ENCODE assay signal across 31 cellular contexts in genomic region chr9:12811935-12812334, GRCh38. TPM values are rescaled to one million over a fixed set of nuclear protein-coding genes. Genes with fewer than 3 reads are reported as not detected.
DNase-seq lines count a peak whose midpoint lies in the region; ATAC-seq and TF ChIP-seq lines count a peak whose summit lies in the region.
"Had no signal": no experiment of that assay in that cellular context is flagged by ENCODE, and none has a peak within 500 bp of the region (broad histone marks: within the 10 kb centered on the region; RNA-seq: fewer than 3 reads in every experiment).

No MANE protein-coding gene starts in this region.

- peak overlapping the region; percentile 76 for H3K4me2 ChIP-seq in mammary epithelial cell (ENCODE audit: insufficient read depth, low read depth, low read length)
- no peak overlapping the region for H3K4me2 ChIP-seq in smooth muscle cell

- intact Hi-C loops in Calu3 (cut with micrococcal nuclease; ENCODE audit: unreplicated experiment) = no loop called here
- intact Hi-C loops in mammary epithelial cell (cut with micrococcal nuclease) = loop anchor here (2.0 to 5.0 kb wide), 2 partner anchors 70 to 73 kb away; no protein-coding TSS in a partner anchor
- intact Hi-C loops in right lobe of liver (cut with DNase I) = no loop called here
- intact Hi-C loops in natural killer cell (cut with micrococcal nuclease) = no loop called here

- no peak for TF ChIP-seq POLR2A in right lobe of liver (IDR thresholded peaks at IDR 0.05)

- TF ChIP-seq CTCF in Calu3 (IDR thresholded peaks at IDR 0.05; ENCODE audit: unreplicated experiment) (no peak), mammary epithelial cell (conservative IDR thresholded peaks at IDR 0.05 in 1 of 2, IDR thresholded peaks at IDR 0.05 in 1 of 2; ENCODE audit: extremely low read depth in 1 of 2, insufficient read depth in 1 of 2, low read depth in 1 of 2, low read length in 2 of 2) (no peak), right lobe of liver (IDR thresholded peaks at IDR 0.05) (no peak), smooth muscle cell (IDR thresholded peaks at IDR 0.05; ENCODE audit: borderline replicate concordance, insufficient read depth, poor library complexity, severe bottlenecking) (no peak), natural killer cell (IDR thresholded peaks at IDR 0.05) (no peak)

- H3F3A ChIP-seq in smooth muscle cell (ENCODE audit: low read depth) = peaks cover 21% of the 10 kb centered on the region

- H3K4me1 Mint-ChIP-seq in Calu3 (ENCODE audit: low read depth, unreplicated experiment) = peaks cover 55% of the 10 kb centered on the region
- H3K4me1 Mint-ChIP-seq in natural killer cell = no peaks in the 10 kb centered on the region
- H3K4me1 Mint-ChIP-seq: activated CD4-positive, alpha-beta memory T cell treated with anti-CD3 and anti-CD28 coated beads, Interleukin-2, amount 10 ng/mL, durations not matched to agents 7 days and 5 days; activated naive CD4-positive, alpha-beta T cell treated with anti-CD3 and anti-CD28 coated beads, Interleukin-2, amount 10 ng/mL, durations not matched to agents 7 days and 5 days; CD4-positive, CD25-positive, alpha-beta regulatory T cell had no signal

- H3K27me3 ChIP-seq in mammary epithelial cell (ENCODE audit: insufficient read depth, low read length) (no peaks in the 10 kb centered on the region), right lobe of liver (no peaks in the 10 kb centered on the region), smooth muscle cell (ENCODE audit: low read depth) (no peaks in the 10 kb centered on the region)
- H3K27me3 ChIP-seq: adrenal gland, brain microvascular endothelial cell, neutrophil, tibial nerve had no signal

- no peak overlapping the region for H3K9ac ChIP-seq in mammary epithelial cell (ENCODE audit: insufficient read depth, low read length)
- no peak overlapping the region for H3K9ac ChIP-seq in smooth muscle cell (ENCODE audit: low read depth)

- H3K36me3 ChIP-seq in mammary epithelial cell (ENCODE audit: insufficient read depth, low read length) = no peaks in the 10 kb centered on the region
- H3K36me3 ChIP-seq in right lobe of liver = no peaks in the 10 kb centered on the region
- H3K36me3 ChIP-seq in smooth muscle cell (ENCODE audit: low read depth) = no peaks in the 10 kb centered on the region
- H3K36me3 ChIP-seq: adrenal gland, brain microvascular endothelial cell, neutrophil, tibial nerve had no signal

- H2AFZ ChIP-seq in mammary epithelial cell (ENCODE audit: low read depth, low read length) (no peak overlapping the region), smooth muscle cell (ENCODE audit: low read depth) (no peak overlapping the region)

- H3K4me3 ChIP-seq in mammary epithelial cell (replicated peaks in 1 of 3; ENCODE audit: insufficient read depth in 1 of 3, low read depth in 2 of 3, low read length in 3 of 3) (no peak overlapping the region), right lobe of liver (no peak overlapping the region), smooth muscle cell (no peak overlapping the region)
- H3K4me3 ChIP-seq: adrenal gland, tibial nerve had no signal

- peak overlapping the region; percentile 15 for H3K4me3 Mint-ChIP-seq in Calu3 (ENCODE audit: low read depth, unreplicated experiment)
- no peak overlapping the region for H3K4me3 Mint-ChIP-seq in natural killer cell
- H3K4me3 Mint-ChIP-seq: activated CD4-positive, alpha-beta memory T cell treated with anti-CD3 and anti-CD28 coated beads, Interleukin-2, amount 10 ng/mL, durations not matched to agents 7 days and 5 days; activated naive CD4-positive, alpha-beta T cell treated with anti-CD3 and anti-CD28 coated beads, Interleukin-2, amount 10 ng/mL, durations not matched to agents 7 days and 5 days; activated T-helper 1 cell treated with anti-CD3 and anti-CD28 coated beads, Interleukin-12 subunit alpha, Interleukin-12 subunit beta, Interleukin-2, Interleukin-4 antibody, amounts not matched to agents 30 ng/mL and 10 ng/mL and 1 ng/mL, durations not matched to agents 14 hours and 24 hours and 36 hours; CD4-positive, CD25-positive, alpha-beta regulatory T cell; H9; T-helper 2 cell treated with Interferon-gamma antibody and Interleukin-4, amounts not matched to agents 5 μg/mL and 100 μg/mL, for 36 hours had no signal

- dilution Hi-C loops in mammary epithelial cell (cut with HindIII; ENCODE audit: low sequenced_read_pairs) = loop anchor here (5.0 kb wide), 1 partner anchor 40 kb away; no protein-coding TSS in a partner anchor

- DNase-seq in Calu3 = no peak
- DNase-seq in mammary epithelial cell = no peak
- no peak for DNase-seq in right lobe of liver
- DNase-seq in smooth muscle cell (lab: John Stamatoyannopoulos, UW; ENCODE audit: unreplicated experiment) = no peak
- no peak for DNase-seq in DMS114 treated with DMSO at 0.1 percent for 48 hours (lab: John Stamatoyannopoulos, UW; ENCODE audit: unreplicated experiment)
- DNase-seq in HPDE6-E6E7 (ENCODE audit: extremely low spot score) = no peak
- no peak for DNase-seq in natural killer cell
- DNase-seq: activated CD4-positive, alpha-beta memory T cell treated with anti-CD3 and anti-CD28 coated beads, Interleukin-2, amount 10 ng/mL, durations not matched to agents 7 days and 5 days; activated CD4-positive, CD25-positive, alpha-beta regulatory T cell treated with anti-CD3 and anti-CD28 coated beads, Interleukin-2, amount 50 U/mL, for 72 hours; activated CD8-positive, alpha-beta memory T cell treated with anti-CD3 and anti-CD28 coated beads, Interleukin-2, amount 50 U/mL, for 4 hours; activated naive CD4-positive, alpha-beta T cell treated with anti-CD3 and anti-CD28 coated beads, Interleukin-2, amount 10 ng/mL, durations not matched to agents 7 days and 5 days; adrenal gland; AML-193; brain microvascular endothelial cell; CD4-positive, CD25-positive, alpha-beta regulatory T cell; glutamatergic neuron; H9; mesendoderm; NCI-H1417; NCI-H446 treated with DMSO at 0.1 percent for 48 hours; NCI-H82; stimulated activated CD4-positive, alpha-beta T cell treated with anti-CD3 and anti-CD28 coated beads, Interleukin-4, amount 100 ng/mL, for 24 hours had no signal

- CTCF ChIA-PET in Calu3 (lab: Charles Lee) (interaction anchor here (0.6 to 1.8 kb wide), 3 partner anchors 15 to 73 kb away, joined by 5 to 7 read pairs (median 5); no protein-coding TSS in a partner anchor), mammary epithelial cell (lab: Charles Lee; ENCODE audit: low non-redundant PET) (no interaction called here)

- peaks cover 57% of the 10 kb centered on the region for H3K79me2 ChIP-seq in mammary epithelial cell (ENCODE audit: insufficient read depth, low read length)
- peaks cover 62% of the 10 kb centered on the region for H3K79me2 ChIP-seq in smooth muscle cell (ENCODE audit: low read depth)

- no peaks in the 10 kb centered on the region for H3K27me3 Mint-ChIP-seq in Calu3 (ENCODE audit: unreplicated experiment)
- no peaks in the 10 kb centered on the region for H3K27me3 Mint-ChIP-seq in natural killer cell (ENCODE audit: low read depth in 2 of 2)
- H3K27me3 Mint-ChIP-seq: activated CD4-positive, alpha-beta memory T cell treated with anti-CD3 and anti-CD28 coated beads, Interleukin-2, amount 10 ng/mL, durations not matched to agents 7 days and 5 days; activated naive CD4-positive, alpha-beta T cell treated with anti-CD3 and anti-CD28 coated beads, Interleukin-2, amount 10 ng/mL, durations not matched to agents 7 days and 5 days; CD4-positive, CD25-positive, alpha-beta regulatory T cell; progenitor cell of endocrine pancreas had no signal

- H3K9me3 Mint-ChIP-seq in Calu3 (ENCODE audit: low read depth, unreplicated experiment) = no peaks in the 10 kb centered on the region
- peaks cover 13 to 15% of the 10 kb centered on the region in 2 donors for H3K9me3 Mint-ChIP-seq in natural killer cell
- H3K9me3 Mint-ChIP-seq: activated T-helper 1 cell treated with anti-CD3 and anti-CD28 coated beads, Interleukin-12 subunit alpha, Interleukin-12 subunit beta, Interleukin-2, Interleukin-4 antibody, amounts not matched to agents 30 ng/mL and 10 ng/mL and 1 ng/mL, durations not matched to agents 14 hours and 24 hours and 36 hours; H9 had no signal

- in situ Hi-C loops in mammary epithelial cell (cut with MboI; ENCODE audit: low sequenced_read_pairs in 2 of 2) = loop anchor here (5.0 to 10.0 kb wide), 2 partner anchors 35 to 53 kb away; partner anchors contain the start of gene LURAP1L (in 1 of the 2)

- H3K36me3 Mint-ChIP-seq in Calu3 (ENCODE audit: insufficient read depth, unreplicated experiment) = peaks cover 46% of the 10 kb centered on the region
- H3K36me3 Mint-ChIP-seq in natural killer cell = peaks cover 6% of the 10 kb centered on the region
- H3K36me3 Mint-ChIP-seq: activated naive CD4-positive, alpha-beta T cell treated with anti-CD3 and anti-CD28 coated beads, Interleukin-2, amount 10 ng/mL, durations not matched to agents 7 days and 5 days; CD4-positive, CD25-positive, alpha-beta regulatory T cell had no signal

- 100% methylated on average over 3 of the region's 3 CpGs for WGBS in mammary epithelial cell (ENCODE audit: low coverage, missing lambda C conversion rate)
- WGBS in right lobe of liver (ENCODE audit: insufficient coverage, low coverage, low lambda C conversion rate, missing lambda C conversion rate) = 81% methylated on average over 2 of the region's 3 CpGs
- 96% methylated on average over 3 of the region's 3 CpGs for WGBS in smooth muscle cell (ENCODE audit: low lambda C conversion rate)

- no TSS peak for BruUV-seq in Calu3 (replicated peaks; lab: Mats Ljungman, UMichigan)
- no TSS peak for BruUV-seq in mammary epithelial cell (replicated peaks; lab: Mats Ljungman, UMichigan)

- peaks cover 9% of the 10 kb centered on the region for H3K9me3 ChIP-seq in mammary epithelial cell (replicated peaks; ENCODE audit: insufficient read depth, low read length)
- H3K9me3 ChIP-seq in right lobe of liver = no peaks in the 10 kb centered on the region
- no peaks in the 10 kb centered on the region for H3K9me3 ChIP-seq in smooth muscle cell (replicated peaks; ENCODE audit: low read depth)
- H3K9me3 ChIP-seq: adrenal gland, neutrophil, tibial nerve had no signal

- H3K27ac Mint-ChIP-seq in Calu3 (ENCODE audit: unreplicated experiment) (peak overlapping the region; percentile 100), natural killer cell (no peak overlapping the region)
- H3K27ac Mint-ChIP-seq: activated CD4-positive, alpha-beta memory T cell treated with anti-CD3 and anti-CD28 coated beads, Interleukin-2, amount 10 ng/mL, durations not matched to agents 7 days and 5 days; activated naive CD4-positive, alpha-beta T cell treated with anti-CD3 and anti-CD28 coated beads, Interleukin-2, amount 10 ng/mL, durations not matched to agents 7 days and 5 days; activated T-helper 1 cell treated with anti-CD3 and anti-CD28 coated beads, Interleukin-12 subunit alpha, Interleukin-12 subunit beta, Interleukin-2, Interleukin-4 antibody, amounts not matched to agents 30 ng/mL and 10 ng/mL and 1 ng/mL, durations not matched to agents 14 hours and 24 hours and 36 hours; CD4-positive, CD25-positive, alpha-beta regulatory T cell; H9; T-helper 2 cell treated with Interferon-gamma antibody and Interleukin-4, amounts not matched to agents 5 μg/mL and 100 μg/mL, for 36 hours had no signal

- ATAC-seq in right lobe of liver (no peak), GM18867 (IDR thresholded peaks at IDR 0.05; ENCODE audit: unreplicated experiment) (no peak), natural killer cell (no peak)
- ATAC-seq: left lobe of liver, sciatic nerve had no signal

- peak overlapping the region; percentile 100 for H3K27ac ChIP-seq in mammary epithelial cell (ENCODE audit: insufficient read depth, low read depth, low read length)
- peak overlapping the region in 2 of 3 donors; percentile 3 to 94 for H3K27ac ChIP-seq in right lobe of liver
- peak overlapping the region; percentile 98 for H3K27ac ChIP-seq in smooth muscle cell (ENCODE audit: low read depth)
- H3K27ac ChIP-seq: brain microvascular endothelial cell, HL-60, neutrophil had no signal

- H4K20me1 ChIP-seq in mammary epithelial cell (ENCODE audit: insufficient read depth, low read length) (no peaks in the 10 kb centered on the region), smooth muscle cell (ENCODE audit: low read depth) (no peaks in the 10 kb centered on the region)

- H3K4me1 ChIP-seq in mammary epithelial cell (ENCODE audit: insufficient read depth, low read length) (peaks cover 36% of the 10 kb centered on the region), right lobe of liver (peaks cover 0 to 47% (median 10%) of the 10 kb centered on the region in 4 donors), smooth muscle cell (ENCODE audit: low read depth) (peaks cover 14% of the 10 kb centered on the region)

RNA-seq across cellular contexts. Expression of gene LURAP1L, which starts 37.1 kb away (rescaled TPM):
- total RNA-seq in Calu3 (2022) = 48.7 and 52.7 TPM in 2 replicates
- total RNA-seq in mammary epithelial cell = 10 to 100 TPM; 52.9 to 57.8 TPM
- 16.6 TPM for polyA plus RNA-seq in mammary epithelial cell
- polyA minus RNA-seq in mammary epithelial cell = 20.7 TPM
- 10 to 100 TPM in 5 of 6 experiments, 1 to 10 TPM in 1; 9.6 to 38.0 (median 18.8) TPM for total RNA-seq in right lobe of liver
- 24.6 and 27.6 TPM in 2 replicates for total RNA-seq in smooth muscle cell
- polyA plus RNA-seq in smooth muscle cell = 22.8 and 25.5 TPM in 2 replicates
- total RNA-seq in natural killer cell = not detected
- total RNA-seq: activated CD4-positive, alpha-beta memory T cell treated with anti-CD3 and anti-CD28 coated beads, Interleukin-2, amount 10 ng/mL, durations not matched to agents 7 days and 5 days; activated T-helper 1 cell treated with anti-CD3 and anti-CD28 coated beads, Interleukin-12 subunit alpha, Interleukin-12 subunit beta, Interleukin-2, Interleukin-4 antibody, amounts not matched to agents 30 ng/mL and 10 ng/mL and 1 ng/mL, durations not matched to agents 14 hours and 24 hours and 36 hours; CD4-positive, CD25-positive, alpha-beta regulatory T cell had no signal
- polyA plus RNA-seq: CD4-positive, CD25-positive, alpha-beta regulatory T cell had no signal

Comparison
In these comparisons a context has a peak if more than half of its experiments do, and no peak if none do; other contexts are left out.
1. H3K27ac ChIP-seq: peak in every context shown above with its lines; median percentile 100 in mammary epithelial cell; 98 in smooth muscle cell; 48 in right lobe of liver.
2. RNA of gene LURAP1L, which starts 37.1 kb away (total RNA-seq): 52.9 to 57.8 TPM in mammary epithelial cell, 48.7 to 52.7 TPM in Calu3, 24.6 to 27.6 TPM in smooth muscle cell and 9.6 to 38.0 TPM in right lobe of liver; not detected in natural killer cell; every median in the first group is over 10 times any median in the second.